8 cellular contexts compared by ENCODE assay signal in genomic region chr7:13988765-13989137, GRCh38. TPM values are rescaled to one million over a fixed set of nuclear protein-coding genes. Genes with fewer than 3 reads are reported as not detected.
DNase-seq lines count a peak whose midpoint lies in the region; ATAC-seq, FAIRE-seq and TF ChIP-seq lines count a peak whose summit lies in the region.

No MANE protein-coding gene starts in this region.

- WGBS in K562 (ENCODE audit: insufficient coverage, low coverage, missing lambda C conversion rate): 0% methylated on average over 4 of the region's 5 CpGs
- 5% methylated on average over 5 of the region's 5 CpGs for WGBS in liver

- peak; percentile 84 for FAIRE-seq in K562 (lab: Jason Lieb, UNC)

- no peaks in the 10 kb centered on the region for H3K9me3 ChIP-seq in right atrium auricular region
- no peaks in the 10 kb centered on the region for H3K9me3 ChIP-seq in K562 (replicated peaks; ENCODE audit: control insufficient read depth, insufficient read depth, low read depth, low read length)
- no peaks in the 10 kb centered on the region for H3K9me3 ChIP-seq in liver (ENCODE audit: control insufficient read depth in 4 of 4, low read length in 3 of 4)

- intact Hi-C loops in cardiac septum (cut with DNase I) (no loop called here), K562 (cut with micrococcal nuclease) (loop anchor here (2.0 to 5.0 kb wide), 2 partner anchors 14 to 1271 kb away; no protein-coding TSS in a partner anchor)

- H3K79me2 ChIP-seq in K562 (ENCODE audit: control insufficient read depth, insufficient read depth, low read length): peaks cover 38% of the 10 kb centered on the region

- in situ Hi-C loops in K562 (cut with MboI): loop anchor here (25.0 kb wide), 1 partner anchor 1276 kb away; no protein-coding TSS in a partner anchor

- POLR2A ChIA-PET in K562 (lab: Yijun Ruan, JAX): interaction anchor here (0.6 to 2.4 kb wide), 8 partner anchors 9 to 1585 kb away, joined by 3 to 12 read pairs (median 4); no protein-coding TSS in a partner anchor

- H3K9ac ChIP-seq in K562 (ENCODE audit: insufficient read depth in 1 of 2, low read depth in 2 of 2, low read length in 2 of 2) (peak overlapping the region; percentile 75 to 77; a peak in 3 of 4 replicates), liver (ENCODE audit: low read depth in 1 of 2, low read length in 2 of 2) (peak overlapping the region; percentile 64 to 80)

- H3K27me3 ChIP-seq in right atrium auricular region (no peaks in the 10 kb centered on the region), K562 (ENCODE audit: control insufficient read depth in 2 of 2, insufficient read depth in 2 of 2, low read length in 2 of 2) (no peaks in the 10 kb centered on the region), liver (ENCODE audit: control insufficient read depth in 4 of 4, insufficient read depth in 4 of 4, low read length in 3 of 4) (no peaks in the 10 kb centered on the region)

- H3K27ac ChIP-seq in right atrium auricular region (peak overlapping the region; percentile 91 to 94), K562 (ENCODE audit: extremely low read depth, low read depth, low read length) (peak overlapping the region; percentile 93), liver (ENCODE audit: low read depth in 1 of 2, low read length in 2 of 2) (peak overlapping the region; percentile 82 to 92)

- DNase-seq in right atrium auricular region (ENCODE audit: low spot score) (no peak), cardiac septum (ENCODE audit: low spot score) (no peak), K562 (ENCODE audit: extremely low read depth in 1 of 4, low spot score in 3 of 4) (peak in 3 of 4 experiments; percentile 24 to 81 (median 64)), T-helper 9 cell (no peak)
- DNase-seq in effector CD4-positive, alpha-beta T cell: no peak

- TF ChIP-seq RAD21 in K562 (CRISPR knock-in tag; conservative IDR thresholded peaks at IDR 0.05 in 1 of 2, IDR thresholded peaks at IDR 0.05 in 1 of 2) (0 out of 4 replicates have a peak, but pooled peaks of 1 of the 2 experiments have one; percentile 1), liver (IDR thresholded peaks at IDR 0.05) (no peak)

- peak; percentile 71; the same call in 1 of the 2 replicates for TF ChIP-seq POLR2A in K562 (conservative IDR thresholded peaks at IDR 0.05)

- 0 out of 2 replicates have a peak, but pooled peaks have one; percentile 38 for TF ChIP-seq EP300 in K562 (IDR thresholded peaks at IDR 0.05; ENCODE audit: low read length)

- peak overlapping the region; percentile 82 for H2AFZ ChIP-seq in K562 (ENCODE audit: low read depth, low read length)

- ATAC-seq in K562 (peak; percentile 33), GM19397 (IDR thresholded peaks at IDR 0.05; ENCODE audit: unreplicated experiment) (no peak), HG03354 (IDR thresholded peaks at IDR 0.05; ENCODE audit: poor library complexity, severe bottlenecking, unreplicated experiment) (no peak)

- no peak for TF ChIP-seq CTCF in right atrium auricular region (IDR thresholded peaks at IDR 0.05)
- no peak for TF ChIP-seq CTCF in K562 (IDR thresholded peaks at IDR 0.05 in 2 of 3, conservative IDR thresholded peaks at IDR 0.05 in 1 of 3; ENCODE audit: insufficient read depth in 2 of 3, low read depth in 1 of 3, low read length in 3 of 3)
- TF ChIP-seq CTCF in liver (IDR thresholded peaks at IDR 0.05; ENCODE audit: low read depth, low read length, missing input control): no peak

- H3K36me3 ChIP-seq in right atrium auricular region (no peaks in the 10 kb centered on the region), K562 (ENCODE audit: control insufficient read depth, insufficient read depth, low read length) (no peaks in the 10 kb centered on the region), liver (ENCODE audit: control insufficient read depth in 4 of 4, insufficient read depth in 3 of 4, low read depth in 1 of 4, low read length in 3 of 4) (no peaks in the 10 kb centered on the region)

- peak overlapping the region; percentile 89 for H3K4me2 ChIP-seq in K562 (ENCODE audit: insufficient read depth, low read length)

- CTCF ChIA-PET in K562 (lab: Yijun Ruan, JAX; ENCODE audit: low intra/inter-chr PET ratio): no interaction called here

- H3K9me1 ChIP-seq in K562 (ENCODE audit: control insufficient read depth, insufficient read depth, low read length): no peaks in the 10 kb centered on the region

- H3K4me1 ChIP-seq in right atrium auricular region (peaks cover 0 to 11% of the 10 kb centered on the region in 2 donors), K562 (replicated peaks in 1 of 2; ENCODE audit: control insufficient read depth in 2 of 2, insufficient read depth in 2 of 2, low read length in 2 of 2) (peaks cover 4 to 7% of the 10 kb centered on the region in 2 experiments; a peak in 4 of 5 replicates), liver (ENCODE audit: control insufficient read depth in 4 of 4, insufficient read depth in 4 of 4, low read length in 3 of 4) (peaks cover 0 to 18% (median 17%) of the 10 kb centered on the region in 4 donors)

- peak overlapping the region; percentile 66 to 70 for H3K4me3 ChIP-seq in right atrium auricular region
- peak overlapping the region; percentile 51 for H3K4me3 ChIP-seq in K562
- H3K4me3 ChIP-seq in liver (ENCODE audit: low read depth in 1 of 3, low read length in 3 of 3): peak overlapping the region; percentile 74 to 96 (median 93)

- no peaks in the 10 kb centered on the region for H4K20me1 ChIP-seq in K562 (replicated peaks; ENCODE audit: control insufficient read depth, insufficient read depth, low read length)

- BruUV-seq in K562 (replicated peaks; lab: Mats Ljungman, UMichigan): no TSS peak

TF ChIP-seq in K562, 482 proteins besides CTCF, POLR2A, EP300 and RAD21 (continues in another document):
- TF ChIP-seq BRD9 (IDR thresholded peaks at IDR 0.05; ENCODE audit: low read depth, partially characterized antibody) (peak; percentile 40), SMARCA4 (IDR thresholded peaks at IDR 0.05) (0 out of 2 replicates have a peak, but pooled peaks have one; percentile 11), GATAD2A (IDR thresholded peaks at IDR 0.05) (0 out of 2 replicates have a peak, but pooled peaks have one; percentile 63), HSF4 (CRISPR knock-in tag; IDR thresholded peaks at IDR 0.05; ENCODE audit: borderline replicate concordance) (no peak), ZEB2 (IDR thresholded peaks at IDR 0.05) (0 out of 2 replicates have a peak, but pooled peaks have one; percentile 11)

TF ChIP-seq in liver, 16 proteins besides CTCF, POLR2A, EP300 and RAD21:
- TF ChIP-seq ZBTB33 (IDR thresholded peaks at IDR 0.05) (no peak), ATF3 (IDR thresholded peaks at IDR 0.05) (no peak), EGR1 (IDR thresholded peaks at IDR 0.05; ENCODE audit: low read depth in 2 of 2) (no peak), YY1 (IDR thresholded peaks at IDR 0.05) (no peak), JUND (IDR thresholded peaks at IDR 0.05) (no peak), FOXA1 (IDR thresholded peaks at IDR 0.05) (no peak), TAF1 (conservative IDR thresholded peaks at IDR 0.05) (peak; percentile 69)

RNA-seq across cellular contexts. Expression of gene ETV1, which starts 0.7 kb away (rescaled TPM):
- total RNA-seq in right atrium auricular region (10 to 100 TPM; 27.7 to 58.4 TPM), cardiac septum (165 TPM), K562 (2014; rRNA removed) (8.0 and 9.8 TPM in 2 replicates), K562 (2014; rRNA removed; fragmentation: Illumina TruSeq; extraction: Trizol) (15.9 and 16.3 TPM in 2 replicates), K562 (2015; rRNA removed; fragmentation: Illumina TruSeq; extraction: Trizol) (11.3 and 14.0 TPM in 2 replicates), K562 (2021) (18.1 and 27.4 TPM in 2 replicates), liver (1 to 10 TPM; 3.4 to 3.8 TPM)
- total RNA-seq in K562 (2011; cell fraction: chromatin; rRNA removed; ENCODE audit: low replicate concordance): 19.5 and 42.2 TPM in 2 replicates
- 10.2 and 11.8 TPM in 2 replicates for total RNA-seq in K562 (2011; cell fraction: nucleolus; rRNA removed)
- total RNA-seq in K562 (2011; cell fraction: nucleoplasm; rRNA removed): 23.3 and 36.9 TPM in 2 replicates
- polyA plus RNA-seq in K562 (2011; rRNA removed) (15.8 and 16.2 TPM in 2 replicates), K562 (2014; fragmentation: Illumina TruSeq; extraction: Trizol) (21.1 and 23.1 TPM in 2 replicates), K562 (2014; fragmentation: Nextera tagmentation; extraction: Ambion mirVana) (1 to 10 TPM; 7.2 to 9.8 TPM), K562 (2014; rRNA removed) (10.5 and 12.0 TPM in 2 replicates), liver (1 to 10 TPM; 1.2 to 4.3 TPM)
- polyA plus RNA-seq in K562 (2011; cell fraction: cytosol; rRNA removed): 12.6 and 14.8 TPM in 2 replicates
- polyA plus RNA-seq in K562 (2011; cell fraction: nucleus; rRNA removed): 28.7 and 41.6 TPM in 2 replicates
- 15.6 and 21.3 TPM in 2 replicates for polyA plus RNA-seq in K562 (2012)
- polyA minus RNA-seq in K562 (2011; rRNA and poly(A)+ RNA removed): 20.5 and 28.2 TPM in 2 replicates
- polyA minus RNA-seq in K562 (2011; cell fraction: cytosol; rRNA and poly(A)+ RNA removed): 5.4 and 7.4 TPM in 2 replicates
- polyA minus RNA-seq in K562 (2011; cell fraction: nucleus; rRNA and poly(A)+ RNA removed): 16.8 and 35.5 TPM in 2 replicates

Comparison
In these comparisons a context has a peak if more than half of its experiments do, and no peak if none do; other contexts are left out.
1. DNase-seq: peak in K562 (3 of 4); none in right atrium auricular region (single experiment), cardiac septum (single experiment), T-helper 9 cell (single experiment) and effector CD4-positive, alpha-beta T cell (single experiment).
2. Peak in every context shown above with its lines, with median percentiles within 50 percentile points of each other: H3K27ac ChIP-seq and H3K4me3 ChIP-seq.